In the genomic region with DNA sequence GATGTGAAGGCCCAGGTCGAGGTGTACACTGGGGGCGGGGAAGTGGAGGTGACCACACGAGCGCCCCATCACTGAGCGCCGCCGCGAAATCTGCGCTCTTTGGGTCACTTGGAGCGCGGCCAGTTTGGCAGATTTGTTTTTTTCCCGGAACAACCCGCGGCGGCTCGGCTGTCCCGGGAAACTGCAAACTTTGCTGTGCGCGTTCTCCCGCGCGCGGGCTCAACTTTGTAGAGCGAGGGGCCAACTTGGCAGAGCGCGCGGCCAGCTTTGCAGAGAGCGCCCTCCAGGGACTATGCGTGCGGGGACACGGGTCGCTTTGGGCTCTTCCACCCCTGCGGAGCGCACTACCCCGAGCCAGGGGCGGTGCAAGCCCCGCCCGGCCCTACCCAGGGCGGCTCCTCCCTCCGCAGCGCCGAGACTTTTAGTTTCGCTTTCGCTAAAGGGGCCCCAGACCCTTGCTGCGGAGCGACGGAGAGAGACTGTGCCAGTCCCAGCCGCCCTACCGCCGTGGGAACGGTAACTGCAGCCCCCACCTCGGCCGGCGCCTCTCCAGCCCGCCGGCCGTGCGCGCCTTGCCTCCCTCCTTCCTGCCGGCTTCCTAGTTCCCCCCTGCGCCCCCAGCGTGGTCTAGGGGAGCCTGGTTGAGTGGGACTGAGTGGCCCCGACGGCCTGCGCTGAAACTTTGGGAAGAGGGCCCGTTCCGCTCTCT, we compare ENCODE assay signal across 8 cellular contexts. TPM values are rescaled to one million over a fixed set of nuclear protein-coding genes. Genes with fewer than 3 reads are reported as not detected.
DNase-seq lines count a peak whose midpoint lies in the region; ATAC-seq and TF ChIP-seq lines count a peak whose summit lies in the region.

TSS of gene CASP7 (plus strand) at position 450 of the 709 bp plus-strand sequence. CDS start 17,582 bp downstream, outside the sequence.

- peak within 1 kb of the TSS; percentile 99 for H2AFZ ChIP-seq in MM.1S (ENCODE audit: low read length)

- H3K4me2 ChIP-seq in MM.1S (ENCODE audit: low read depth, low read length), result peak within 1 kb of the TSS; percentile 96

- H4K20me1 ChIP-seq in MM.1S (ENCODE audit: insufficient read depth, low read length), result no peaks in the 10 kb centered on the region

- no peaks in the 10 kb centered on the region for H3K27me3 ChIP-seq in HAP-1 (ENCODE audit: low read depth)
- no peaks in the 10 kb centered on the region for H3K27me3 ChIP-seq in MM.1S (replicated peaks; ENCODE audit: insufficient read depth, low read length)
- H3K27me3 ChIP-seq in left ventricle myocardium inferior (ENCODE audit: low read depth), result no peaks in the 10 kb centered on the region
- H3K27me3 ChIP-seq in psoas muscle (ENCODE audit: insufficient read depth in 3 of 3, low read length in 2 of 3), result no peaks in the 10 kb centered on the region

- H3K27me3 Mint-ChIP-seq in T-helper 1 cell treated with Interleukin-12 subunit alpha and Interleukin-12 subunit beta and Interleukin-4 antibody, amounts not matched to agents 30 μg/mL and 1 μg/mL, for 36 hours (ENCODE audit: low read depth), result peaks cover 11% of the 10 kb centered on the region

- peak within 1 kb of the TSS; percentile 91 for H3K4me3 Mint-ChIP-seq in T-helper 1 cell treated with Interleukin-12 subunit alpha and Interleukin-12 subunit beta and Interleukin-4 antibody, amounts not matched to agents 30 μg/mL and 1 μg/mL, for 36 hours

- TF ChIP-seq CTCF in GM12864 (IDR thresholded peaks at IDR 0.05; ENCODE audit: low read depth, low read length, missing control alignments) (peak; percentile 26), MM.1S (IDR thresholded peaks at IDR 0.05; ENCODE audit: low read length) (peak; percentile 41), left ventricle myocardium inferior (IDR thresholded peaks at IDR 0.05; ENCODE audit: borderline replicate concordance) (no peak), psoas muscle (IDR thresholded peaks at IDR 0.05) (no peak)

- peak; percentile 60 for DNase-seq in GM12864 (ENCODE audit: low read depth)
- peak; percentile 79 to 93 for DNase-seq in HAP-1 (ENCODE audit: low spot score in 2 of 2)
- peak; percentile 94 for DNase-seq in MM.1S
- peak; percentile 43 for DNase-seq in amniotic stem cell (lab: John Stamatoyannopoulos, UW)
- peak; percentile 82 for DNase-seq in left ventricle myocardium inferior
- DNase-seq in psoas muscle, result peak; percentile 83 to 90

- H3K9me3 Mint-ChIP-seq in T-helper 1 cell treated with Interleukin-12 subunit alpha and Interleukin-12 subunit beta and Interleukin-4 antibody, amounts not matched to agents 30 μg/mL and 1 μg/mL, for 36 hours, result peaks cover 10% of the 10 kb centered on the region

- peaks cover 17% of the 10 kb centered on the region for H3F3A ChIP-seq in MM.1S (ENCODE audit: insufficient read depth, low read length)

- H3K36me3 Mint-ChIP-seq in T-helper 1 cell treated with Interleukin-12 subunit alpha and Interleukin-12 subunit beta and Interleukin-4 antibody, amounts not matched to agents 30 μg/mL and 1 μg/mL, for 36 hours (ENCODE audit: low read depth), result peaks cover 23% of the 10 kb centered on the region

- no peaks in the 10 kb centered on the region for H3K9me2 ChIP-seq in MM.1S (replicated peaks; ENCODE audit: insufficient read depth, low read length)

- peaks cover 38% of the 10 kb centered on the region for H3K4me1 Mint-ChIP-seq in T-helper 1 cell treated with Interleukin-12 subunit alpha and Interleukin-12 subunit beta and Interleukin-4 antibody, amounts not matched to agents 30 μg/mL and 1 μg/mL, for 36 hours (ENCODE audit: low read depth)

- WGBS in psoas muscle, 3 donors, result 0 to 1% (median 0%) methylated on average over 52 to 67 of the region's 67 CpGs
- under 1% methylated on average over 67 of the region's 67 CpGs for WGBS in urinary bladder

- H3K9ac ChIP-seq in MM.1S (ENCODE audit: low read length), result peak within 1 kb of the TSS; percentile 93

- no peaks in the 10 kb centered on the region for H3K9me3 ChIP-seq in HAP-1
- H3K9me3 ChIP-seq in MM.1S (replicated peaks; ENCODE audit: insufficient read depth, low read length), result no peaks in the 10 kb centered on the region
- H3K9me3 ChIP-seq in left ventricle myocardium inferior (replicated peaks), result peaks cover 6% of the 10 kb centered on the region
- no peaks in the 10 kb centered on the region for H3K9me3 ChIP-seq in psoas muscle

- peak within 1 kb of the TSS; percentile 91 for H3K27ac Mint-ChIP-seq in T-helper 1 cell treated with Interleukin-12 subunit alpha and Interleukin-12 subunit beta and Interleukin-4 antibody, amounts not matched to agents 30 μg/mL and 1 μg/mL, for 36 hours

- in situ Hi-C loops in HAP-1 (cut with MboI; ENCODE audit: low sequenced_read_pairs), result no loop called here

- H3K4me1 ChIP-seq in HAP-1 (peaks cover 3% of the 10 kb centered on the region; the same call in 1 of the 2 replicates), MM.1S (ENCODE audit: low read length) (peaks cover 5% of the 10 kb centered on the region; the same call in 1 of the 2 replicates), left ventricle myocardium inferior (peaks cover 28% of the 10 kb centered on the region), psoas muscle (peaks cover 9% of the 10 kb centered on the region), urinary bladder (ENCODE audit: insufficient read depth) (no peaks in the 10 kb centered on the region)

- H3K27ac ChIP-seq in MM.1S (ENCODE audit: low read length) (peak within 1 kb of the TSS; percentile 83), left ventricle myocardium inferior (replicated peaks) (peak within 1 kb of the TSS; percentile 95), psoas muscle (peak within 1 kb of the TSS; percentile 95), urinary bladder (ENCODE audit: low read depth) (peak within 1 kb of the TSS; percentile 98)

- peak within 1 kb of the TSS; percentile 82 for H3K4me3 ChIP-seq in GM12864 (ENCODE audit: low read depth, low read length)
- H3K4me3 ChIP-seq in HAP-1, result peak within 1 kb of the TSS; percentile 97
- H3K4me3 ChIP-seq in MM.1S (ENCODE audit: low read length), result peak within 1 kb of the TSS; percentile 96
- H3K4me3 ChIP-seq in left ventricle myocardium inferior, result peak within 1 kb of the TSS; percentile 87
- peak within 1 kb of the TSS; percentile 88 for H3K4me3 ChIP-seq in psoas muscle
- peak within 1 kb of the TSS; percentile 86 for H3K4me3 ChIP-seq in urinary bladder (ENCODE audit: low read depth, low read length)

- intact Hi-C loops in left ventricle myocardium inferior (cut with micrococcal nuclease), result no loop called here
- intact Hi-C loops in psoas muscle (cut with DNase I), result no loop called here

- peak; percentile 94 to 96 (median 94) for ATAC-seq in psoas muscle

- peaks cover 49% of the 10 kb centered on the region for H3K79me2 ChIP-seq in MM.1S (ENCODE audit: low read length)

- H3K36me3 ChIP-seq in HAP-1 (replicated peaks) (no peaks in the 10 kb centered on the region), MM.1S (replicated peaks; ENCODE audit: insufficient read depth, low read length) (no peaks in the 10 kb centered on the region), left ventricle myocardium inferior (no peaks in the 10 kb centered on the region), psoas muscle (ENCODE audit: insufficient read depth in 1 of 2, low read depth in 1 of 2) (no peaks in the 10 kb centered on the region), urinary bladder (ENCODE audit: insufficient read depth) (no peaks in the 10 kb centered on the region)

RNA-seq across cellular contexts. Expression of gene CASP7, which starts in this region (rescaled TPM):
- 9.9 TPM for total RNA-seq in left ventricle myocardium inferior
- total RNA-seq in psoas muscle, result 10 to 100 TPM in 3 of 4 donors, 1 to 10 TPM in 1; 8.2 to 12.4 (median 12.0) TPM
- 10 to 100 TPM in 1 of 3 donors, 1 to 10 TPM in 2; 4.5 to 24.7 (median 7.4) TPM for polyA plus RNA-seq in psoas muscle
- 38.4 TPM for total RNA-seq in urinary bladder
- 21.5 TPM for polyA plus RNA-seq in urinary bladder

Comparison
In these comparisons a context has a peak if more than half of its experiments do, and no peak if none do; other contexts are left out.
1. Peak in every context shown above with its lines: DNase-seq, ATAC-seq, H3K4me3 ChIP-seq and H3K27ac ChIP-seq.
2. DNase-seq: peak in every context shown above with its lines; median percentile 94 in MM.1S; 86 in psoas muscle; 86 in HAP-1; 82 in left ventricle myocardium inferior; 60 in GM12864; 43 in amniotic stem cell.
3. CTCF ChIP-seq: peak in GM12864 (single experiment) and MM.1S (single experiment); none in left ventricle myocardium inferior (single experiment) and psoas muscle (single experiment).